ENCODE assay signal across 19 cellular contexts in genomic region chr17:82675476-82676245, GRCh38.
"Had no signal": no experiment of that assay in that cellular context is flagged by ENCODE, and none has a peak within 500 bp of the region (broad histone marks: within the 10 kb centered on the region; RNA-seq: fewer than 3 reads in every experiment).

No MANE protein-coding gene starts in this region.

- H3K36me3 ChIP-seq: gastrocnemius medialis, transverse colon had no signal

- H3K4me1 ChIP-seq: body of pancreas had no signal

- ATAC-seq: activated T-cell treated with anti-CD3 and anti-CD28 coated beads, Interleukin-2, amount 50 U/mL, for 72 hours; body of pancreas; natural killer cell treated with Interleukin-12 subunit alpha and Interleukin-12 subunit beta and Interleukin-15 and Interleukin-18, amount 100 ng/mL, for 72 hours had no signal

- H3K27ac ChIP-seq: body of pancreas, coronary artery, VCaP had no signal

- H3K27me3 ChIP-seq: body of pancreas, gastrocnemius medialis, transverse colon had no signal

- H3K9me3 ChIP-seq: body of pancreas, gastrocnemius medialis, transverse colon had no signal

- H3K4me3 ChIP-seq: body of pancreas, coronary artery, gastrocnemius medialis, transverse colon had no signal

- DNase-seq: activated CD4-positive, alpha-beta T cell treated with anti-CD3 and anti-CD28 coated beads, Interleukin-2, amount 50 U/mL, for 4 hours; activated gamma-delta T cell treated with Interleukin-2 at 50 U/mL for 16 hours; activated T-cell treated with anti-CD3 and anti-CD28 coated beads, Interleukin-2, amount 50 U/mL, for 72 hours; amniotic stem cell; body of pancreas; central memory CD4-positive, alpha-beta T cell; effector CD4-positive, alpha-beta T cell; gastrocnemius medialis; mesendoderm; retina; stimulated activated CD4-positive, alpha-beta T cell treated with anti-CD3 and anti-CD28 coated beads, Interleukin-12 subunit alpha, Interleukin-12 subunit beta, amount 100 ng/mL, for 4 hours; stimulated activated CD4-positive, alpha-beta T cell treated with anti-CD3 and anti-CD28 coated beads, Interleukin-1b, Interleukin-23, amount 100 ng/mL, for 48 hours; stimulated activated naive CD4-positive, alpha-beta T cell treated with Interleukin-2 at 50 U/mL for 16 hours; SW 1271; T-helper 2 cell; transverse colon had no signal
